ENCODE assay signal across 18 cellular contexts in the genomic region with DNA sequence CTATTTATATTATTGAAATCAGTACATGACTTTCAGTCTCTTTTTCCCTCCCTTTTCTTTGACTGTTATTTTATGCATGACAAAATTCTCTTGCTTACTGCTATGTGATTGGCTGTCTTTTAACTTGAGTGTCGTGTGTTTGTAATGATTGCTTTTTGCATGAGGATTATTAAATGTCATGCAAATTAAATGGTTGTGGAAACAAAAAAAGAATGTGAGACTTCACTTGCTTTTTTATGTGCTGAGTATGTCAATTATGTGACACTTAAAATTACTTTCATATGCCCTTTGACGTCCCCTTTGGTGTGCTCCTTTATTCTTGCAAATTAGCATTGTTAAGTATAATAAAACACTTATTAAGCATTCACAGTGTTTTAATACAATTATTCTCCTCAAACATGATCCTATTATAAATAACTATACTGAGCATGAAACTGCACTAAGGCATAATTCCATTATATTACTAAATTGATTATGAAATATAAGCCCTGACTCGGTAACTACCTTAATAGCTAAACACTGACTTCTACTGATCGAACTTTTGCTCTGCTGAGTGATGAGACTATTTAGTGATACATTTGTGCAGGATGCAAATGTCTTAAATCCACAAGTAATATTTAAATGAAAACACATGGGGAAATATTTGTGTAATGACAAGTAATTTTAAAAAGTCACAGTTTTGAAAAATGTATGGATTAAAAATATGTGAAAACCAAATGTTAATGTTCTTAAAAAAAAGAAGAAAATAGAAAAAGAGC.
"Had no signal": no experiment of that assay in that cellular context is flagged by ENCODE, and none has a peak within 500 bp of the region (broad histone marks: within the 10 kb centered on the region; RNA-seq: fewer than 3 reads in every experiment).

No MANE protein-coding gene starts in this region.

- H3K36me3 Mint-ChIP-seq: activated naive CD4-positive, alpha-beta T cell treated with anti-CD3 and anti-CD28 coated beads, Interleukin-2, amount 50 U/mL, for 24 hours; stimulated activated memory B cell treated with anti-CD40 and anti-IgM and Interleukin-4, amounts not matched to agents 10 μg/mL and 1 μg/mL and 100 μg/mL, for 72 hours had no signal

- DNase-seq: activated CD4-positive, alpha-beta T cell treated with anti-CD3 and anti-CD28 coated beads, Interleukin-2, amount 10 ng/mL, durations not matched to agents 7 days and 5 days; amniotic stem cell; brain microvascular endothelial cell; erythroblast; foreskin melanocyte; heart left ventricle; left lung; occipital lobe; psoas muscle; right lobe of liver; stimulated activated CD4-positive, alpha-beta T cell treated with anti-CD3 and anti-CD28 coated beads, Interleukin-1b, Interleukin-23, amount 100 ng/mL, for 48 hours; tibial artery had no signal

- H3K27ac ChIP-seq: brain microvascular endothelial cell, heart left ventricle, left lung, psoas muscle, right lobe of liver, tibial artery had no signal

- H3K27ac Mint-ChIP-seq: activated CD4-positive, alpha-beta T cell treated with anti-CD3 and anti-CD28 coated beads, Interleukin-2, amount 10 ng/mL, durations not matched to agents 7 days and 5 days; activated naive CD4-positive, alpha-beta T cell treated with anti-CD3 and anti-CD28 coated beads, Interleukin-2, amount 50 U/mL, for 24 hours; activated T-helper 2 cell treated with anti-CD3 and anti-CD28 coated beads, Interferon-gamma antibody, Interleukin-2, Interleukin-4, amounts not matched to agents 10 μg/mL and 5 μg/mL and 100 μg/mL, durations not matched to agents 14 hours and 24 hours and 36 hours; dendritic cell treated with granulocyte-macrophage colony-stimulating factor and Interleukin-4, amounts not matched to agents 40 ng/mL and 50 ng/mL, for 4 days; natural killer cell treated with Interleukin-12 subunit alpha and Interleukin-12 subunit beta and Interleukin-15 and Interleukin-18, amount 100 ng/mL, for 72 hours; stimulated activated memory B cell treated with anti-CD40 and anti-IgM and Interleukin-4, amounts not matched to agents 10 μg/mL and 1 μg/mL and 100 μg/mL, for 72 hours; T-helper 1 cell treated with Interleukin-12 subunit alpha and Interleukin-12 subunit beta and Interleukin-4 antibody, amounts not matched to agents 30 μg/mL and 1 μg/mL, for 36 hours had no signal

- ATAC-seq: heart left ventricle; left lung; natural killer cell treated with Interleukin-12 subunit alpha and Interleukin-12 subunit beta and Interleukin-15 and Interleukin-18, amount 100 ng/mL, for 72 hours; psoas muscle; right lobe of liver; stimulated activated memory B cell treated with anti-CD40 and anti-IgM and Interleukin-4, amounts not matched to agents 10 μg/mL and 1 μg/mL and 100 μg/mL, for 72 hours had no signal

- H3K36me3 ChIP-seq: brain microvascular endothelial cell, heart left ventricle, left lung, right lobe of liver, tibial artery had no signal

- H3K4me1 Mint-ChIP-seq: activated CD4-positive, alpha-beta T cell treated with anti-CD3 and anti-CD28 coated beads, Interleukin-2, amount 10 ng/mL, durations not matched to agents 7 days and 5 days; activated naive CD4-positive, alpha-beta T cell treated with anti-CD3 and anti-CD28 coated beads, Interleukin-2, amount 50 U/mL, for 24 hours; stimulated activated memory B cell treated with anti-CD40 and anti-IgM and Interleukin-4, amounts not matched to agents 10 μg/mL and 1 μg/mL and 100 μg/mL, for 72 hours had no signal

- H3K9me3 ChIP-seq: heart left ventricle, left lung, psoas muscle, right lobe of liver, tibial artery had no signal

- H3K4me3 ChIP-seq: heart left ventricle, left lung, psoas muscle, right lobe of liver, tibial artery had no signal

- H3K9me3 Mint-ChIP-seq: activated CD4-positive, alpha-beta T cell treated with anti-CD3 and anti-CD28 coated beads, Interleukin-2, amount 10 ng/mL, durations not matched to agents 7 days and 5 days; activated naive CD4-positive, alpha-beta T cell treated with anti-CD3 and anti-CD28 coated beads, Interleukin-2, amount 50 U/mL, for 24 hours; activated T-helper 2 cell treated with anti-CD3 and anti-CD28 coated beads, Interferon-gamma antibody, Interleukin-2, Interleukin-4, amounts not matched to agents 10 μg/mL and 5 μg/mL and 100 μg/mL, durations not matched to agents 14 hours and 24 hours and 36 hours; dendritic cell treated with granulocyte-macrophage colony-stimulating factor and Interleukin-4, amounts not matched to agents 40 ng/mL and 50 ng/mL, for 4 days; natural killer cell treated with Interleukin-12 subunit alpha and Interleukin-12 subunit beta and Interleukin-15 and Interleukin-18, amount 100 ng/mL, for 72 hours; stimulated activated memory B cell treated with anti-CD40 and anti-IgM and Interleukin-4, amounts not matched to agents 10 μg/mL and 1 μg/mL and 100 μg/mL, for 72 hours; T-helper 1 cell treated with Interleukin-12 subunit alpha and Interleukin-12 subunit beta and Interleukin-4 antibody, amounts not matched to agents 30 μg/mL and 1 μg/mL, for 36 hours had no signal

- H3K4me3 Mint-ChIP-seq: activated CD4-positive, alpha-beta T cell treated with anti-CD3 and anti-CD28 coated beads, Interleukin-2, amount 10 ng/mL, durations not matched to agents 7 days and 5 days; activated naive CD4-positive, alpha-beta T cell treated with anti-CD3 and anti-CD28 coated beads, Interleukin-2, amount 50 U/mL, for 24 hours; dendritic cell treated with granulocyte-macrophage colony-stimulating factor and Interleukin-4, amounts not matched to agents 40 ng/mL and 50 ng/mL, for 4 days; natural killer cell treated with Interleukin-12 subunit alpha and Interleukin-12 subunit beta and Interleukin-15 and Interleukin-18, amount 100 ng/mL, for 72 hours; stimulated activated memory B cell treated with anti-CD40 and anti-IgM and Interleukin-4, amounts not matched to agents 10 μg/mL and 1 μg/mL and 100 μg/mL, for 72 hours; T-helper 1 cell treated with Interleukin-12 subunit alpha and Interleukin-12 subunit beta and Interleukin-4 antibody, amounts not matched to agents 30 μg/mL and 1 μg/mL, for 36 hours had no signal

- H3K27me3 Mint-ChIP-seq: activated CD4-positive, alpha-beta T cell treated with anti-CD3 and anti-CD28 coated beads, Interleukin-2, amount 10 ng/mL, durations not matched to agents 7 days and 5 days; activated naive CD4-positive, alpha-beta T cell treated with anti-CD3 and anti-CD28 coated beads, Interleukin-2, amount 50 U/mL, for 24 hours; dendritic cell treated with granulocyte-macrophage colony-stimulating factor and Interleukin-4, amounts not matched to agents 40 ng/mL and 50 ng/mL, for 4 days; natural killer cell treated with Interleukin-12 subunit alpha and Interleukin-12 subunit beta and Interleukin-15 and Interleukin-18, amount 100 ng/mL, for 72 hours; stimulated activated memory B cell treated with anti-CD40 and anti-IgM and Interleukin-4, amounts not matched to agents 10 μg/mL and 1 μg/mL and 100 μg/mL, for 72 hours had no signal

- H3K27me3 ChIP-seq: brain microvascular endothelial cell, heart left ventricle, left lung, right lobe of liver, tibial artery had no signal

- H3K4me1 ChIP-seq: heart left ventricle, left lung, psoas muscle, right lobe of liver, tibial artery had no signal
